Comparison of ENCODE assay signal across 23 cellular contexts in the genomic region with DNA sequence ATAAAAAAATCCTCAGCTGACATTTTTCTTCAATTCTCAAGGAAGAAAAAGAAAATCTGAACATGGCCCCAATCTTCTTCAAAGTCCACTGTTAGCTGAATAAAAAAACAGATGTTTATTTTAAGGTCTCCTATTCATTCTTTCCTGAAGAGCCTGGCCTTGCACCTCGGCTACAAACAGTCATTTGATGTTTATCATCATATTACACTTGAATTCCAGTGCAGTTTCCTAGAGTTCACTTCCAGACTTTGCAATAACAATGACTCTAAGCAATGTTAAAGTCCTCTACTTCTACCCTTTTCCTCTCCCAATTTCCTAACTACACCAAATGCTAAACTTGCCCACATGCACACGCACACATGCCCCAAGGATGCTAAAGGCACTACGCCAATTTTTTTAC.
DNase-seq lines count a peak whose midpoint lies in the region; ATAC-seq, FAIRE-seq and TF ChIP-seq lines count a peak whose summit lies in the region.
"Had no signal": no experiment of that assay in that cellular context is flagged by ENCODE, and none has a peak within 500 bp of the region (broad histone marks: within the 10 kb centered on the region; RNA-seq: fewer than 3 reads in every experiment).

No MANE protein-coding gene starts in this region.

- 0% methylated on average over 1 of the region's 3 CpGs; no CpG with 5 or more reads in 1 of the 2 experiments for WGBS in IMR-90 (ENCODE audit: extremely low coverage in 2 of 2, insufficient read length in 1 of 2), 2 experiments
- WGBS in small intestine, 3 donors, result 81 to 89% (median 88%) methylated on average over 3 of the region's 3 CpGs

- no peak overlapping the region for H3K27ac ChIP-seq in BLaER1
- H3K27ac ChIP-seq in IMR-90 (ENCODE audit: insufficient read depth, low read length), result no peak overlapping the region
- no peak overlapping the region for H3K27ac ChIP-seq in small intestine (ENCODE audit: low read depth in 1 of 2, low read length in 1 of 2)
- H3K27ac ChIP-seq: breast epithelium, colonic mucosa, heart left ventricle, RWPE1, SK-N-MC, WERI-Rb-1 had no signal

- H2BK15ac ChIP-seq in IMR-90 (ENCODE audit: low read depth, low read length), result peak overlapping the region; percentile 15; the same call in 1 of the 3 replicates

- H3K9me3 ChIP-seq in BLaER1 (peaks cover 8% of the 10 kb centered on the region; the same call in 1 of the 2 replicates), IMR-90 (ENCODE audit: control insufficient read depth, insufficient read depth, low read length) (no peaks in the 10 kb centered on the region), small intestine (ENCODE audit: control insufficient read depth, low read depth) (no peaks in the 10 kb centered on the region)
- H3K9me3 ChIP-seq: breast epithelium, colonic mucosa, heart left ventricle had no signal

- no peak overlapping the region for H3K9ac ChIP-seq in BLaER1
- no peak overlapping the region for H3K9ac ChIP-seq in IMR-90 (ENCODE audit: low read depth, low read length)

- H3K4me1 ChIP-seq in BLaER1 (peaks cover 41% of the 10 kb centered on the region), IMR-90 (ENCODE audit: control insufficient read depth, insufficient read depth, low read length) (peaks cover 5% of the 10 kb centered on the region), small intestine (ENCODE audit: control insufficient read depth in 2 of 2, insufficient read depth in 1 of 2, low read depth in 1 of 2, low read length in 1 of 2) (no peaks in the 10 kb centered on the region)
- H3K4me1 ChIP-seq: breast epithelium, colonic mucosa had no signal

- H3K56ac ChIP-seq in IMR-90 (ENCODE audit: extremely low read depth, insufficient read depth, low read length), result no peak overlapping the region

- in situ Hi-C loops in IMR-90 (cut with MboI; ENCODE audit: low sequenced_read_pairs), result no loop called here

- H4K91ac ChIP-seq in IMR-90 (ENCODE audit: insufficient read depth, low read depth, low read length), result no peak overlapping the region

- H3K79me1 ChIP-seq in IMR-90 (ENCODE audit: low read depth in 1 of 2, low read length in 2 of 2), result peaks cover 8 to 9% of the 10 kb centered on the region in 2 experiments; a peak in 1 of 4 replicates

- peak; percentile 69 for ATAC-seq in IMR-90 (ENCODE audit: low read depth)
- ATAC-seq in GM19035 (IDR thresholded peaks at IDR 0.05; ENCODE audit: unreplicated experiment), result no peak

- H2AK9ac ChIP-seq in IMR-90 (replicated peaks; ENCODE audit: low read depth, low read length, poor library complexity), result no peak overlapping the region

- intact Hi-C loops in IMR-90 (cut with micrococcal nuclease) (no loop called here), posterior cingulate gyrus (cut with DNase I) (no loop called here)

- H3K4me3 ChIP-seq in BLaER1, result no peak overlapping the region
- no peak overlapping the region for H3K4me3 ChIP-seq in IMR-90 (ENCODE audit: insufficient read depth, low read depth, low read length)
- H3K4me3 ChIP-seq in foreskin fibroblast (ENCODE audit: low read depth in 1 of 2, low read length in 2 of 2), result no peak overlapping the region
- no peak overlapping the region for H3K4me3 ChIP-seq in small intestine (ENCODE audit: low read depth in 1 of 2, low read length in 2 of 2)
- H3K4me3 ChIP-seq: breast epithelium, colonic mucosa, heart left ventricle, SK-N-MC had no signal

- peaks cover 45% of the 10 kb centered on the region for H3K36me3 ChIP-seq in BLaER1
- H3K36me3 ChIP-seq in IMR-90 (ENCODE audit: control insufficient read depth, insufficient read depth, low read length), result 0 out of 2 replicates have a peak, but pooled peaks cover 2% of the 10 kb centered on the region
- H3K36me3 ChIP-seq in small intestine (ENCODE audit: control insufficient read depth in 2 of 2, insufficient read depth in 2 of 2, low read length in 2 of 2), result peaks cover 0 to 5% of the 10 kb centered on the region in 2 donors
- H3K36me3 ChIP-seq: breast epithelium, colonic mucosa had no signal

- H2BK120ac ChIP-seq in IMR-90 (ENCODE audit: low read depth, low read length), result no peak overlapping the region

- peak overlapping the region; percentile 53 for H3K14ac ChIP-seq in IMR-90 (replicated peaks; ENCODE audit: low read depth, low read length)

- H3K27me3 ChIP-seq in BLaER1 (no peaks in the 10 kb centered on the region), IMR-90 (ENCODE audit: control insufficient read depth, insufficient read depth, low read length) (no peaks in the 10 kb centered on the region), small intestine (ENCODE audit: control insufficient read depth in 2 of 2, insufficient read depth in 2 of 2, low read length in 2 of 2) (no peaks in the 10 kb centered on the region)
- H3K27me3 ChIP-seq: breast epithelium, colonic mucosa, heart left ventricle had no signal

- H4K5ac ChIP-seq in IMR-90 (ENCODE audit: low read depth, low read length), result no peak overlapping the region

- H3K4ac ChIP-seq in IMR-90 (ENCODE audit: low read depth, low read length), result 0 out of 2 replicates have a peak overlapping the region, but pooled peaks have one; percentile 19

- no peak for FAIRE-seq in small intestine (lab: Jason Lieb, UNC)

- no peak overlapping the region for H4K8ac ChIP-seq in IMR-90 (ENCODE audit: low read depth in 2 of 2, low read length in 2 of 2)

- no peak overlapping the region for H2AFZ ChIP-seq in IMR-90 (replicated peaks; ENCODE audit: low read length, poor library complexity)

- H4K20me1 ChIP-seq in BLaER1 (peaks cover 44% of the 10 kb centered on the region), IMR-90 (ENCODE audit: insufficient read depth, low read length) (peaks cover 17% of the 10 kb centered on the region; the same call in 1 of the 2 replicates)

- no peak overlapping the region for H2BK5ac ChIP-seq in IMR-90 (ENCODE audit: low read depth, low read length, poor library complexity, severe bottlenecking)

- no peak for TF ChIP-seq RAD21 in IMR-90 (IDR thresholded peaks at IDR 0.05; ENCODE audit: low read length)

- peaks cover 8% of the 10 kb centered on the region for H3K9me1 ChIP-seq in IMR-90 (ENCODE audit: insufficient read depth, low read length)

- H3K4me2 ChIP-seq in BLaER1 (peak overlapping the region; percentile 74), IMR-90 (ENCODE audit: low read depth, low read length) (peak overlapping the region; percentile 92)

- no peak overlapping the region; the same call in 1 of the 2 replicates for H2BK20ac ChIP-seq in IMR-90 (ENCODE audit: low read depth, low read length)

- POLR2A ChIA-PET in IMR-90 (lab: Charles Lee; ENCODE audit: unreplicated experiment), result no interaction called here

- CTCF ChIA-PET in IMR-90 (lab: Yijun Ruan, JAX), result no interaction called here

- peak; percentile 69 for DNase-seq in IMR-90
- DNase-seq in astrocyte of the hippocampus (ENCODE audit: low read depth, low spot score), result peak; percentile 22
- DNase-seq in foreskin fibroblast, result peak; percentile 12 to 36
- DNase-seq in superior temporal gyrus (ENCODE audit: extremely low spot score), result no peak
- no peak for DNase-seq in small intestine
- no peak for DNase-seq in posterior cingulate gyrus
- DNase-seq: ACHN; activated CD4-positive, alpha-beta T cell treated with anti-CD3 and anti-CD28 coated beads, Interleukin-2, amount 50 U/mL, for 1 hour; Calu3; colonic mucosa; DND-41; heart left ventricle; NCI-H1092; NCI-H187 treated with DMSO at 0.1 percent for 48 hours; NCI-H2227 treated with DMSO at 0.1 percent for 48 hours; NCI-H748 treated with DMSO at 0.1 percent for 48 hours; stimulated activated CD4-positive, alpha-beta T cell treated with anti-CD3 and anti-CD28 coated beads, Interleukin-2, amount 100 ng/mL, for 24 hours; WERI-Rb-1 had no signal

- no peak overlapping the region for H3K23ac ChIP-seq in IMR-90 (ENCODE audit: low read depth, low read length)

- dilution Hi-C loops in IMR-90 (cut with HindIII; ENCODE audit: low sequenced_read_pairs, unreplicated experiment), result no loop called here

- no peak for TF ChIP-seq POLR2A in IMR-90 (IDR thresholded peaks at IDR 0.05; ENCODE audit: low read depth, low read length)

- H2AK5ac ChIP-seq in IMR-90 (ENCODE audit: low read depth, low read length), result no peak overlapping the region; the same call in 1 of the 2 replicates

- BruUV-seq in IMR-90 (replicated peaks; lab: Mats Ljungman, UMichigan), result no TSS peak

- TF ChIP-seq CTCF in IMR-90 (conservative IDR thresholded peaks at IDR 0.05; ENCODE audit: low read depth, low read length), result no peak
- no peak for TF ChIP-seq CTCF in foreskin fibroblast (IDR thresholded peaks at IDR 0.05; ENCODE audit: low read depth, low read length)

- no peak overlapping the region for H3K18ac ChIP-seq in IMR-90 (ENCODE audit: low read depth, low read length)

TF ChIP-seq in IMR-90, 13 proteins besides CTCF, POLR2A, EP300 and RAD21:
- TF ChIP-seq NFE2L2 (IDR thresholded peaks at IDR 0.05; ENCODE audit: low read depth, low read length), result no peak
- TF ChIP-seq SMC3 (IDR thresholded peaks at IDR 0.05; ENCODE audit: low read depth, low read length), result no peak; the same call in 1 of the 2 replicates
- TF ChIP-seq MAFK (IDR thresholded peaks at IDR 0.05; ENCODE audit: low read depth, low read length), result no peak
- TF ChIP-seq RFX5 (IDR thresholded peaks at IDR 0.05; ENCODE audit: low read depth, low read length), result no peak
- TF ChIP-seq RCOR1 (IDR thresholded peaks at IDR 0.05; ENCODE audit: insufficient replicate concordance, low read length), result no peak
- no peak for TF ChIP-seq MAZ (IDR thresholded peaks at IDR 0.05; ENCODE audit: borderline replicate concordance, low read depth, low read length)
- TF ChIP-seq MXI1 (IDR thresholded peaks at IDR 0.05; ENCODE audit: borderline replicate concordance, low read depth, low read length), result no peak
TF ChIP-seq in IMR-90: peak in this region for 0.

Comparison
In these comparisons a context has a peak if more than half of its experiments do, and no peak if none do; other contexts are left out.
1. DNase-seq: peak in IMR-90 (single experiment), astrocyte of the hippocampus (single experiment) and foreskin fibroblast (2 of 2); none in superior temporal gyrus (single experiment), small intestine (single experiment) and posterior cingulate gyrus (0 of 10).